1 cellular context compared by ENCODE assay signal in genomic region chr2:97717618-97718005, GRCh38.
TF ChIP-seq lines count a peak whose summit lies in the region.

No MANE protein-coding gene starts in this region.

TF ChIP-seq in K562, 482 proteins besides CTCF, POLR2A, EP300 and RAD21:
- TF ChIP-seq ZNF707 (CRISPR knock-in tag; conservative IDR thresholded peaks at IDR 0.05) (no peak), KDM2B (CRISPR knock-in tag; IDR thresholded peaks at IDR 0.05) (no peak)
- TF ChIP-seq, protein P1, sequence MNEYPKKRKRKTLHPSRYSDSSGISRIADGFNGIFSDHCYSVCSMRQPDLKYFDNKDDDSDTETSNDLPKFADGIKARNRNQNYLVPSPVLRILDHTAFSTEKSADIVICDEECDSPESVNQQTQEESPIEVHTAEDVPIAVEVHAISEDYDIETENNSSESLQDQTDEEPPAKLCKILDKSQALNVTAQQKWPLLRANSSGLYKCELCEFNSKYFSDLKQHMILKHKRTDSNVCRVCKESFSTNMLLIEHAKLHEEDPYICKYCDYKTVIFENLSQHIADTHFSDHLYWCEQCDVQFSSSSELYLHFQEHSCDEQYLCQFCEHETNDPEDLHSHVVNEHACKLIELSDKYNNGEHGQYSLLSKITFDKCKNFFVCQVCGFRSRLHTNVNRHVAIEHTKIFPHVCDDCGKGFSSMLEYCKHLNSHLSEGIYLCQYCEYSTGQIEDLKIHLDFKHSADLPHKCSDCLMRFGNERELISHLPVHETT (CRISPR knock-in tag; conservative IDR thresholded peaks at IDR 0.05 in 1 of 2, IDR thresholded peaks at IDR 0.05 in 1 of 2): no peak
